In genomic region chr17:61414936-61415251, GRCh38 we compare ENCODE assay signal across 15 cellular contexts. TPM values are rescaled to one million over a fixed set of nuclear protein-coding genes. Genes with fewer than 3 reads are reported as not detected.
"Had no signal": no experiment of that assay in that cellular context is flagged by ENCODE, and none has a peak within 500 bp of the region (broad histone marks: within the 10 kb centered on the region; RNA-seq: fewer than 3 reads in every experiment).

No MANE protein-coding gene starts in this region.

- H3K4me3 Mint-ChIP-seq: activated naive CD8-positive, alpha-beta T cell; activated T-cell treated with anti-CD3 and anti-CD28 coated beads, Interleukin-2, amount 50 U/mL, for 24 hours; natural killer cell treated with Interleukin-12 subunit alpha and Interleukin-12 subunit beta and Interleukin-15 and Interleukin-18, amount 100 ng/mL, for 72 hours had no signal

- H3K9me3 Mint-ChIP-seq: activated T-cell treated with anti-CD3 and anti-CD28 coated beads, Interleukin-2, amount 50 U/mL, for 24 hours; brain; natural killer cell treated with Interleukin-12 subunit alpha and Interleukin-12 subunit beta and Interleukin-15 and Interleukin-18, amount 100 ng/mL, for 72 hours had no signal

- H3K27ac Mint-ChIP-seq: activated naive CD8-positive, alpha-beta T cell; activated T-cell treated with anti-CD3 and anti-CD28 coated beads, Interleukin-2, amount 50 U/mL, for 24 hours; brain; natural killer cell treated with Interleukin-12 subunit alpha and Interleukin-12 subunit beta and Interleukin-15 and Interleukin-18, amount 100 ng/mL, for 72 hours had no signal

- DNase-seq: activated gamma-delta T cell; activated T-cell treated with anti-CD3 and anti-CD28 coated beads, Interleukin-2, amount 50 U/mL, for 24 hours; amygdala; dermis blood vessel endothelial cell; erythroblast; hypothalamus; stimulated activated CD4-positive, alpha-beta T cell treated with anti-CD3 and anti-CD28 coated beads, Interleukin-4, amount 100 ng/mL, for 1 hour; stimulated activated CD8-positive, alpha-beta memory T cell treated with anti-CD3 and anti-CD28 coated beads, Interleukin-4, amount 100 ng/mL, for 48 hours; stimulated activated naive CD8-positive, alpha-beta T cell treated with anti-CD3 and anti-CD28 coated beads, Interleukin-15, Interleukin-2, amounts not matched to agents 100 U/mL and 50 U/mL, for 24 hours had no signal

- H3K36me3 Mint-ChIP-seq: activated naive CD8-positive, alpha-beta T cell; brain; natural killer cell treated with Interleukin-12 subunit alpha and Interleukin-12 subunit beta and Interleukin-15 and Interleukin-18, amount 100 ng/mL, for 72 hours had no signal

- ATAC-seq: natural killer cell treated with Interleukin-12 subunit alpha and Interleukin-12 subunit beta and Interleukin-15 and Interleukin-18, amount 100 ng/mL, for 72 hours; stimulated activated naive CD8-positive, alpha-beta T cell treated with anti-CD3 and anti-CD28 coated beads, Interleukin-15, Interleukin-2, amounts not matched to agents 100 U/mL and 50 U/mL, for 24 hours had no signal

RNA-seq across cellular contexts. Expression of gene TBX2, which starts 15.3 kb away (rescaled TPM):
- total RNA-seq: T-helper 2 cell treated with Interferon-gamma antibody and Interleukin-4, amounts not matched to agents 100 ng/mL and 5 ng/mL, for 36 hours had no signal

RNA-seq across cellular contexts. Expression of gene TBX4, which starts 37.3 kb away (rescaled TPM):
- total RNA-seq: dermis blood vessel endothelial cell; natural killer cell treated with Interleukin-12 subunit alpha and Interleukin-12 subunit beta and Interleukin-15 and Interleukin-18, amount 100 ng/mL, for 72 hours; osteoblast; T-helper 2 cell treated with Interferon-gamma antibody and Interleukin-4, amounts not matched to agents 100 ng/mL and 5 ng/mL, for 36 hours; temporal lobe had no signal
